ENCODE assay signal across 1 cellular context in genomic region chr15:82262422-82263026, GRCh38.
TF ChIP-seq lines count a peak whose summit lies in the region.

TSS of gene EFL1 (minus strand) at chr15:82262734. CDS start at chr15:82261778, 956 bp downstream.
TSS of gene SAXO2 (plus strand) at chr15:82262818. CDS start at chr15:82262880, 62 bp downstream.

TF ChIP-seq in HepG2, 621 proteins besides CTCF, POLR2A, EP300 and RAD21 (continued from another document and continues in another):
- TF ChIP-seq NFAT5 (CRISPR knock-in tag; IDR thresholded peaks at IDR 0.05) = no peak
- no peak for TF ChIP-seq ZNF761 (CRISPR knock-in tag; conservative IDR thresholded peaks at IDR 0.05)
- no peak for TF ChIP-seq REST (IDR thresholded peaks at IDR 0.05; ENCODE audit: borderline replicate concordance in 1 of 2, low read depth in 1 of 2, low read length in 2 of 2)
- TF ChIP-seq YEATS2 (CRISPR knock-in tag; IDR thresholded peaks at IDR 0.05; ENCODE audit: borderline replicate concordance) = no peak
- peak; percentile 42; the same call in 1 of the 2 replicates for TF ChIP-seq MXD1 (CRISPR knock-in tag; IDR thresholded peaks at IDR 0.05)
- TF ChIP-seq ZBTB2 (CRISPR knock-in tag; IDR thresholded peaks at IDR 0.05; ENCODE audit: low read depth) = 0 out of 2 replicates have a peak, but pooled peaks have one; percentile 24
- peak; percentile 92 for TF ChIP-seq PITX1 (CRISPR knock-in tag; IDR thresholded peaks at IDR 0.05)
- TF ChIP-seq CREB1 (IDR thresholded peaks at IDR 0.05) = peak; percentile 65
- TF ChIP-seq CREB1 (CRISPR knock-in tag; IDR thresholded peaks at IDR 0.05) = peak; percentile 73
- TF ChIP-seq FOXJ3 (CRISPR knock-in tag; IDR thresholded peaks at IDR 0.05; ENCODE audit: borderline replicate concordance) = no peak; the same call in 1 of the 2 replicates
- no peak for TF ChIP-seq ZNF549 (CRISPR knock-in tag; IDR thresholded peaks at IDR 0.05)
- no peak for TF ChIP-seq ZNF720 (CRISPR knock-in tag; IDR thresholded peaks at IDR 0.05)
- TF ChIP-seq BCL6 (CRISPR knock-in tag; IDR thresholded peaks at IDR 0.05) = no peak; the same call in 1 of the 2 replicates
- TF ChIP-seq TEAD2 (CRISPR knock-in tag; IDR thresholded peaks at IDR 0.05) = no peak
- TF ChIP-seq THAP9 (CRISPR knock-in tag; IDR thresholded peaks at IDR 0.05; ENCODE audit: borderline replicate concordance) = peak; percentile 28
- no peak for TF ChIP-seq AHDC1 (CRISPR knock-in tag; IDR thresholded peaks at IDR 0.05; ENCODE audit: borderline replicate concordance)
- TF ChIP-seq ZNF710 (CRISPR knock-in tag; IDR thresholded peaks at IDR 0.05; ENCODE audit: borderline replicate concordance) = no peak
- peak; percentile 41 for TF ChIP-seq TGIF2 (CRISPR knock-in tag; IDR thresholded peaks at IDR 0.05)
